13 cellular contexts compared by ENCODE assay signal in genomic region chr2:159506764-159507406, GRCh38.
DNase-seq lines count a peak whose midpoint lies in the region; ATAC-seq, FAIRE-seq and TF ChIP-seq lines count a peak whose summit lies in the region.
"Had no signal": no experiment of that assay in that cellular context is flagged by ENCODE, and none has a peak within 500 bp of the region (broad histone marks: within the 10 kb centered on the region; RNA-seq: fewer than 3 reads in every experiment).

No MANE protein-coding gene starts in this region.

- DNase-seq in GM19239 (ENCODE audit: insufficient read length, low spot score) = no peak
- peak; percentile 47 for DNase-seq in RKO (ENCODE audit: low spot score)
- DNase-seq in endothelial cell of umbilical vein (ENCODE audit: low read depth, low spot score) = peak; percentile 40
- DNase-seq in GM13976 (ENCODE audit: low spot score) = no peak
- DNase-seq in SJCRH30 = no peak
- DNase-seq in H9 = no peak
- DNase-seq: DMS153, heart left ventricle, mesendoderm, NCI-H1048, NCI-H524 treated with DMSO at 0.1 percent for 48 hours had no signal

- no peak overlapping the region for H2BK5ac ChIP-seq in H9 (ENCODE audit: insufficient read length, low read length)

- dilution Hi-C loops in endothelial cell of umbilical vein (cut with MboI; ENCODE audit: extremely low pct_ligation_motif_present, low sequenced_read_pairs) = no loop called here

- H3K56ac ChIP-seq in H9 (ENCODE audit: insufficient read length, low read depth, low read length) = no peak overlapping the region

- H2AFZ ChIP-seq in endothelial cell of umbilical vein (ENCODE audit: low read depth, low read length) (no peak overlapping the region), H9 (ENCODE audit: low read length) (no peak overlapping the region)

- no peak overlapping the region for H4K91ac ChIP-seq in H9 (ENCODE audit: insufficient read length, low read depth, low read length)

- H3K18ac ChIP-seq in H9 (ENCODE audit: insufficient read length, low read depth, low read length) = no peak overlapping the region

- H2AK5ac ChIP-seq in H9 (ENCODE audit: insufficient read length, low read length) = no peak overlapping the region

- H3K27ac ChIP-seq in endothelial cell of umbilical vein (ENCODE audit: insufficient read depth, low read depth, low read length) (no peak overlapping the region), neutrophil (peak overlapping the region; percentile 58), SJCRH30 (no peak overlapping the region), H9 (ENCODE audit: insufficient read length, low read depth, low read length) (no peak overlapping the region)
- H3K27ac ChIP-seq: heart left ventricle had no signal

- H3K4me1 ChIP-seq in endothelial cell of umbilical vein (ENCODE audit: control insufficient read depth, extremely low read depth, insufficient read depth, low read length) (peaks cover 5% of the 10 kb centered on the region), neutrophil (ENCODE audit: control insufficient read depth in 1 of 2, insufficient read depth in 1 of 2, low read depth in 1 of 2, low read length in 1 of 2) (peaks cover 7 to 18% of the 10 kb centered on the region in 2 experiments), SJCRH30 (no peaks in the 10 kb centered on the region), H9 (ENCODE audit: insufficient read depth, low read length) (no peaks in the 10 kb centered on the region)

- H4K8ac ChIP-seq in H9 (replicated peaks; ENCODE audit: insufficient read length, low read depth, low read length) = no peak overlapping the region

- H3K9me1 ChIP-seq in endothelial cell of umbilical vein (replicated peaks; ENCODE audit: control insufficient read depth, extremely low read depth, insufficient read depth, low read length) = no peaks in the 10 kb centered on the region

- no peak overlapping the region for H2BK20ac ChIP-seq in H9 (ENCODE audit: low read depth, low read length, poor library complexity, severe bottlenecking)

- H3K4ac ChIP-seq in H9 (ENCODE audit: low read depth, low read length) = no peak overlapping the region

- no peak overlapping the region for H2BK120ac ChIP-seq in H9 (ENCODE audit: low read depth, low read length, poor library complexity, severe bottlenecking)

- H3K23me2 ChIP-seq in H9 (ENCODE audit: insufficient read length, low read depth, low read length, poor library complexity, severe bottlenecking) = no peaks in the 10 kb centered on the region

- no peak overlapping the region for H3K4me3 Mint-ChIP-seq in H9

- WGBS in H9 (ENCODE audit: extremely low coverage, insufficient read length, low lambda C conversion rate) = no CpG with 5 or more reads among the region's 2 CpGs

- TF ChIP-seq CTCF in endothelial cell of umbilical vein (IDR thresholded peaks at IDR 0.05; ENCODE audit: extremely low read depth in 1 of 2, insufficient read depth in 1 of 2, low read depth in 1 of 2, low read length in 2 of 2) (no peak), neutrophil (IDR thresholded peaks at IDR 0.05) (no peak), GM13976 (IDR thresholded peaks at IDR 0.05; ENCODE audit: borderline replicate concordance, control extremely low read depth, extremely low read depth, insufficient read depth, missing control alignments) (no peak), H9 (conservative IDR thresholded peaks at IDR 0.05) (no peak)

- H3K14ac ChIP-seq in H9 (ENCODE audit: insufficient read depth, low read length) = no peak overlapping the region

- no peak overlapping the region; a peak in 1 of 7 replicates for H3K27ac Mint-ChIP-seq in H9

- H3K36me3 ChIP-seq in endothelial cell of umbilical vein (ENCODE audit: control insufficient read depth in 2 of 2, extremely low read depth in 1 of 2, insufficient read depth in 2 of 2, low read length in 2 of 2) = no peaks in the 10 kb centered on the region
- H3K36me3 ChIP-seq in neutrophil = no peaks in the 10 kb centered on the region
- H3K36me3 ChIP-seq in SJCRH30 = no peaks in the 10 kb centered on the region
- H3K36me3 ChIP-seq: heart left ventricle had no signal

- no peak overlapping the region for H2BK12ac ChIP-seq in H9 (ENCODE audit: insufficient read length, low read depth, low read length)

- H3K27me3 ChIP-seq in endothelial cell of umbilical vein (ENCODE audit: control insufficient read depth in 2 of 2, insufficient read depth in 2 of 2, low read length in 2 of 2) (no peaks in the 10 kb centered on the region), neutrophil (no peaks in the 10 kb centered on the region), SJCRH30 (no peaks in the 10 kb centered on the region), H9 (ENCODE audit: insufficient read depth, low read length) (no peaks in the 10 kb centered on the region)
- H3K27me3 ChIP-seq: heart left ventricle had no signal

- H2BK15ac ChIP-seq in H9 (ENCODE audit: low read depth, low read length) = no peak overlapping the region

- ATAC-seq in activated CD4-positive, CD25-positive, alpha-beta regulatory T cell treated with anti-CD3 and anti-CD28 coated beads, Interleukin-2, amount 50 U/mL, for 24 hours = no peak

- no peak for TF ChIP-seq POLR2A in endothelial cell of umbilical vein (IDR thresholded peaks at IDR 0.05; ENCODE audit: low read depth, low read length)

- no peak overlapping the region for H3K23ac ChIP-seq in H9 (ENCODE audit: insufficient read length, low read depth, low read length)

- FAIRE-seq in GM19239 (lab: Jason Lieb, UNC) (peak; percentile 14), endothelial cell of umbilical vein (lab: Jason Lieb, UNC) (no peak)

- H3T11ph ChIP-seq in H9 (ENCODE audit: low read length) = no peak overlapping the region

- H4K20me1 ChIP-seq in endothelial cell of umbilical vein (replicated peaks; ENCODE audit: control insufficient read depth, extremely low read depth, insufficient read depth, low read length) (peaks cover 2% of the 10 kb centered on the region), H9 (ENCODE audit: control insufficient read depth, insufficient read depth, insufficient read length) (no peaks in the 10 kb centered on the region)

- intact Hi-C loops in endothelial cell of umbilical vein (cut with micrococcal nuclease) = no loop called here

- H3K4me3 ChIP-seq in endothelial cell of umbilical vein (replicated peaks in 1 of 3; ENCODE audit: insufficient read depth in 1 of 3, low read depth in 1 of 3, low read length in 3 of 3) = no peak overlapping the region
- H3K4me3 ChIP-seq in neutrophil (ENCODE audit: low read depth in 1 of 2, low read length in 1 of 2) = no peak overlapping the region
- no peak overlapping the region for H3K4me3 ChIP-seq in SJCRH30
- H3K4me3 ChIP-seq: heart left ventricle had no signal

- in situ Hi-C loops in GM13976 (cut with MboI; ENCODE audit: low sequenced_read_pairs, unreplicated experiment) = no loop called here

- no peaks in the 10 kb centered on the region for H3K4me1 Mint-ChIP-seq in H9

- CTCF ChIA-PET in endothelial cell of umbilical vein (lab: Charles Lee) = interaction anchor here (1.5 kb wide), 1 partner anchor 9 kb away, joined by 8 read pairs; no protein-coding TSS in a partner anchor

- H3K4me2 ChIP-seq in endothelial cell of umbilical vein (ENCODE audit: insufficient read depth, low read length) (no peak overlapping the region), H9 (ENCODE audit: insufficient read depth, insufficient read length, low read length) (no peak overlapping the region)

- H3K9ac ChIP-seq in endothelial cell of umbilical vein (replicated peaks; ENCODE audit: extremely low read depth, insufficient read depth, low read length) (no peak overlapping the region), H9 (ENCODE audit: extremely low read depth, insufficient read length, low read length) (no peak overlapping the region)

- peaks cover 2% of the 10 kb centered on the region in 2 experiments; a peak in 2 of 5 replicates for H3K9me3 Mint-ChIP-seq in H9

- H3K9me3 ChIP-seq in endothelial cell of umbilical vein (replicated peaks; ENCODE audit: control insufficient read depth, insufficient read depth, low read length) = no peaks in the 10 kb centered on the region
- no peaks in the 10 kb centered on the region for H3K9me3 ChIP-seq in neutrophil
- no peaks in the 10 kb centered on the region; the same call in 1 of the 2 replicates for H3K9me3 ChIP-seq in SJCRH30 (replicated peaks)
- H3K9me3 ChIP-seq in H9 (ENCODE audit: control insufficient read depth, low read depth, low read length) = no peaks in the 10 kb centered on the region

- H4K5ac ChIP-seq in H9 (ENCODE audit: insufficient read length, low read depth, low read length) = no peak overlapping the region

- no TSS peak for BruUV-seq in endothelial cell of umbilical vein (replicated peaks; lab: Mats Ljungman, UMichigan)

- H3K36me3 Mint-ChIP-seq in H9 (ENCODE audit: insufficient read depth in 1 of 3, low read depth in 3 of 3) = peaks cover 2 to 3% (median 2%) of the 10 kb centered on the region in 3 experiments; a peak in 5 of 7 replicates

- peaks cover 7% of the 10 kb centered on the region for H3K79me2 ChIP-seq in endothelial cell of umbilical vein (ENCODE audit: control insufficient read depth, insufficient read depth, low read length)
- H3K79me2 ChIP-seq in H9 (ENCODE audit: insufficient read depth, low read length) = no peaks in the 10 kb centered on the region; the same call in 1 of the 2 replicates

- POLR2A ChIA-PET in endothelial cell of umbilical vein (lab: Charles Lee) = no interaction called here

- no peaks in the 10 kb centered on the region for H3K79me1 ChIP-seq in H9 (ENCODE audit: insufficient read depth, low read depth, low read length, poor library complexity, severe bottlenecking)

- H3K27me3 Mint-ChIP-seq in H9 (ENCODE audit: low read depth) = no peaks in the 10 kb centered on the region

TF ChIP-seq in endothelial cell of umbilical vein, 7 proteins besides CTCF, POLR2A, EP300 and RAD21:
- peak; percentile 61 for TF ChIP-seq FOS (IDR thresholded peaks at IDR 0.05; ENCODE audit: borderline replicate concordance, insufficient read depth, low read length)
- no peak for TF ChIP-seq GATA2 (IDR thresholded peaks at IDR 0.05; ENCODE audit: insufficient read depth, insufficient read length, low read depth, low read length)

Comparison
In these comparisons a context has a peak if more than half of its experiments do, and no peak if none do; other contexts are left out.
1. DNase-seq: peak in RKO (single experiment) and endothelial cell of umbilical vein (single experiment); none in GM19239 (single experiment), GM13976 (single experiment), SJCRH30 (0 of 2) and H9 (single experiment).